14 cellular contexts compared by ENCODE assay signal in genomic region chr3:115381931-115382330, GRCh38.
DNase-seq lines count a peak whose midpoint lies in the region; TF ChIP-seq lines count a peak whose summit lies in the region.
"Had no signal": no experiment of that assay in that cellular context is flagged by ENCODE, and none has a peak within 500 bp of the region (broad histone marks: within the 10 kb centered on the region; RNA-seq: fewer than 3 reads in every experiment).

No MANE protein-coding gene starts in this region.

- peak overlapping the region; percentile 26 for H3K4me2 ChIP-seq in osteoblast (ENCODE audit: insufficient read depth, low read length)

- no peaks in the 10 kb centered on the region for H3K36me3 Mint-ChIP-seq in chondrocyte (ENCODE audit: low read depth)

- TF ChIP-seq CTCF in right atrium auricular region (IDR thresholded peaks at IDR 0.05) (no peak), chondrocyte (IDR thresholded peaks at IDR 0.05) (no peak), osteoblast (IDR thresholded peaks at IDR 0.05; ENCODE audit: extremely low read depth, low read depth, low read length) (no peak), uterus (IDR thresholded peaks at IDR 0.05) (no peak), testis (IDR thresholded peaks at IDR 0.05) (no peak)

- no peaks in the 10 kb centered on the region for H4K20me1 ChIP-seq in osteoblast (ENCODE audit: insufficient read depth, low read length)

- H3K79me2 ChIP-seq in osteoblast (ENCODE audit: insufficient read depth, low read length), result no peaks in the 10 kb centered on the region

- no peak overlapping the region for H3K4me3 ChIP-seq in right atrium auricular region
- no peak overlapping the region for H3K4me3 ChIP-seq in osteoblast (ENCODE audit: insufficient read depth, low read length)
- H3K4me3 ChIP-seq in uterus, result no peak overlapping the region
- H3K4me3 ChIP-seq in testis, result no peak overlapping the region

- TF ChIP-seq POLR2A in uterus (IDR thresholded peaks at IDR 0.05) (no peak), testis (IDR thresholded peaks at IDR 0.05) (no peak)

- H3K27me3 ChIP-seq in right atrium auricular region (no peaks in the 10 kb centered on the region), osteoblast (ENCODE audit: insufficient read depth, low read length) (no peaks in the 10 kb centered on the region), uterus (no peaks in the 10 kb centered on the region), testis (no peaks in the 10 kb centered on the region)
- H3K27me3 ChIP-seq: BE2C had no signal

- H3K9me3 ChIP-seq in right atrium auricular region (no peaks in the 10 kb centered on the region), osteoblast (ENCODE audit: low read depth, low read length) (no peaks in the 10 kb centered on the region), uterus (no peaks in the 10 kb centered on the region), testis (no peaks in the 10 kb centered on the region)
- H3K9me3 ChIP-seq: BE2C had no signal

- no peak for DNase-seq in right atrium auricular region (ENCODE audit: low spot score)
- DNase-seq in cardiac septum (ENCODE audit: low spot score), result no peak
- DNase-seq in chondrocyte (ENCODE audit: low spot score), result no peak
- no peak for DNase-seq in osteoblast (ENCODE audit: insufficient read length, low spot score, missing footprints)
- DNase-seq in midbrain (lab: John Stamatoyannopoulos, UW), result no peak
- DNase-seq in uterus, result no peak
- no peak for DNase-seq in testis
- DNase-seq: CD4-positive, alpha-beta memory T cell; EL; GDM1; HCEC 1CT; HFFc6 had no signal

- H3K27ac Mint-ChIP-seq in chondrocyte (ENCODE audit: unreplicated experiment), result peak overlapping the region; percentile 50
- H3K27ac Mint-ChIP-seq: CD4-positive, alpha-beta memory T cell; HFFc6 had no signal

- peaks cover 2% of the 10 kb centered on the region for H3K9me3 Mint-ChIP-seq in chondrocyte (ENCODE audit: low read depth)
- H3K9me3 Mint-ChIP-seq: HFFc6 had no signal

- H3K4me1 Mint-ChIP-seq in chondrocyte (ENCODE audit: low read depth), result peaks cover 34% of the 10 kb centered on the region
- H3K4me1 Mint-ChIP-seq: CD4-positive, alpha-beta memory T cell had no signal

- H3K4me1 ChIP-seq in right atrium auricular region (peaks cover 0 to 7% of the 10 kb centered on the region in 2 donors), osteoblast (ENCODE audit: insufficient read depth, low read length) (peaks cover 25% of the 10 kb centered on the region), uterus (no peaks in the 10 kb centered on the region), testis (peaks cover 4% of the 10 kb centered on the region)

- no peaks in the 10 kb centered on the region for H3K27me3 Mint-ChIP-seq in chondrocyte (ENCODE audit: low read depth)
- H3K27me3 Mint-ChIP-seq: CD4-positive, alpha-beta memory T cell had no signal

- 63 to 86% methylated on average over 1 of the region's 1 CpG for WGBS in testis, 2 donors

- peak overlapping the region; percentile 35 to 81 for H3K27ac ChIP-seq in right atrium auricular region
- peak overlapping the region; percentile 41 for H3K27ac ChIP-seq in osteoblast (ENCODE audit: low read depth, low read length)
- H3K27ac ChIP-seq in uterus, result no peak overlapping the region
- H3K27ac ChIP-seq in testis, result no peak overlapping the region
- H3K27ac ChIP-seq: C4-2B had no signal

- intact Hi-C loops in cardiac septum (cut with DNase I), result no loop called here
- intact Hi-C loops in uterus (cut with DNase I; ENCODE audit: low total_unique reads), result no loop called here
- intact Hi-C loops in testis (cut with DNase I; ENCODE audit: low total_unique reads), result no loop called here

- peak overlapping the region; percentile 84 for H2AFZ ChIP-seq in osteoblast (ENCODE audit: low read length)

- H3K4me3 Mint-ChIP-seq in chondrocyte (ENCODE audit: unreplicated experiment), result no peak overlapping the region
- H3K4me3 Mint-ChIP-seq: CD4-positive, alpha-beta memory T cell; HFFc6 had no signal

- H3K36me3 ChIP-seq in right atrium auricular region (no peaks in the 10 kb centered on the region), osteoblast (ENCODE audit: insufficient read depth, low read length) (no peaks in the 10 kb centered on the region), uterus (no peaks in the 10 kb centered on the region), testis (ENCODE audit: low read depth, missing control alignments) (no peaks in the 10 kb centered on the region)
- H3K36me3 ChIP-seq: BE2C had no signal

Comparison
In these comparisons a context has a peak if more than half of its experiments do, and no peak if none do; other contexts are left out.
1. H3K27ac ChIP-seq: peak in right atrium auricular region (2 of 2) and osteoblast (single experiment); none in uterus (0 of 2) and testis (0 of 2).